Comparison of ENCODE assay signal across 9 cellular contexts in genomic region chr1:23868848-23869450, GRCh38. TPM values are rescaled to one million over a fixed set of nuclear protein-coding genes. Genes with fewer than 3 reads are reported as not detected.
DNase-seq lines count a peak whose midpoint lies in the region; ATAC-seq, FAIRE-seq and TF ChIP-seq lines count a peak whose summit lies in the region.
"Had no signal": no experiment of that assay in that cellular context is flagged by ENCODE, and none has a peak within 500 bp of the region (broad histone marks: within the 10 kb centered on the region; RNA-seq: fewer than 3 reads in every experiment).

No MANE protein-coding gene starts in this region.

- no peak overlapping the region for H3K27ac ChIP-seq in SJCRH30

- no peak for ATAC-seq in naive B cell (ENCODE audit: low read depth in 2 of 2)
- ATAC-seq in HG02885 (IDR thresholded peaks at IDR 0.05; ENCODE audit: poor library complexity, unreplicated experiment) = no peak
- ATAC-seq in GM21367 (IDR thresholded peaks at IDR 0.05; ENCODE audit: unreplicated experiment) = no peak

- H3K4me1 Mint-ChIP-seq in naive B cell = peaks cover 32 to 43% (median 38%) of the 10 kb centered on the region in 3 donors

- H3K27ac Mint-ChIP-seq in naive B cell = peak overlapping the region in 4 of 6 donors; percentile 40 to 89 (median 84)

- H3K27me3 ChIP-seq in bronchial epithelial cell (ENCODE audit: control insufficient read depth, insufficient read depth, low read length) = peaks cover 4% of the 10 kb centered on the region
- H3K27me3 ChIP-seq in SJCRH30 = peaks cover 3% of the 10 kb centered on the region; the same call in 1 of the 2 replicates

- H3K4me3 Mint-ChIP-seq in naive B cell = peak overlapping the region; percentile 80 to 95 (median 92)

- H3K9me3 Mint-ChIP-seq in naive B cell = no peaks in the 10 kb centered on the region

- H3K4me3 ChIP-seq in bronchial epithelial cell (ENCODE audit: low read depth, low read length) (peak overlapping the region; percentile 79), SJCRH30 (no peak overlapping the region)

- no peaks in the 10 kb centered on the region for H3K9me3 ChIP-seq in SJCRH30 (replicated peaks)

- H3K27me3 Mint-ChIP-seq in naive B cell = no peaks in the 10 kb centered on the region

- no peak for FAIRE-seq in bronchial epithelial cell (lab: Jason Lieb, UNC)

- in situ Hi-C loops in KBM-7 (cut with MboI; ENCODE audit: low pct_unique_long_range_greater_than_20kb, low sequenced_read_pairs) = no loop called here

- peaks cover 11% of the 10 kb centered on the region for H3K4me1 ChIP-seq in SJCRH30

- no peaks in the 10 kb centered on the region for H3K36me3 ChIP-seq in bronchial epithelial cell (ENCODE audit: control insufficient read depth, insufficient read depth, low read length)
- H3K36me3 ChIP-seq in SJCRH30 = no peaks in the 10 kb centered on the region

- no peak for TF ChIP-seq CTCF in bronchial epithelial cell (IDR thresholded peaks at IDR 0.05; ENCODE audit: insufficient read depth, low read length, severe bottlenecking)

- peak; percentile 38 for DNase-seq in D341Med (ENCODE audit: low spot score)
- peak; percentile 27 for DNase-seq in KBM-7
- DNase-seq in bronchial epithelial cell (ENCODE audit: low read depth) = no peak
- no peak for DNase-seq in naive B cell
- DNase-seq in SW 1271 (lab: John Stamatoyannopoulos, UW) = no peak
- no peak for DNase-seq in SJCRH30

- peaks cover 0 to under 1% of the 10 kb centered on the region in 2 donors for H3K36me3 Mint-ChIP-seq in naive B cell

RNA-seq across cellular contexts. Expression of gene FUCA1, which starts 0.9 kb away (rescaled TPM):
- 21.1 and 24.7 TPM in 2 replicates for total RNA-seq in bronchial epithelial cell
- polyA plus RNA-seq in naive B cell (ENCODE audit: low read depth in 6 of 6) = 1 to 10 TPM; 3.2 to 9.6 (median 7.2) TPM
- total RNA-seq in SJCRH30 (2014; rRNA removed; shearing (Covaris generic)) = 0.18 TPM in 1 of 2 replicates, not detected in the other

RNA-seq across cellular contexts. Expression of gene HMGCL, which starts 43.7 kb away (rescaled TPM):
- total RNA-seq in bronchial epithelial cell = 46.6 and 69.9 TPM in 2 replicates
- 10 to 100 TPM; 16.0 to 42.2 (median 27.7) TPM for polyA plus RNA-seq in naive B cell (ENCODE audit: low read depth in 6 of 6)
- 8.8 and 9.2 TPM in 2 replicates for total RNA-seq in SJCRH30 (2014; rRNA removed; shearing (Covaris generic))

RNA-seq across cellular contexts. Expression of gene CNR2, which starts 44.2 kb away (rescaled TPM):
- not detected in 2 replicates for total RNA-seq in bronchial epithelial cell
- 10 to 100 TPM; 28.7 to 66.0 (median 47.1) TPM for polyA plus RNA-seq in naive B cell (ENCODE audit: low read depth in 6 of 6)
- total RNA-seq in SJCRH30 (2014; rRNA removed; shearing (Covaris generic)) = not detected in 2 replicates
- total RNA-seq: renal cortical epithelial cell had no signal

Comparison
In these comparisons a context has a peak if more than half of its experiments do, and no peak if none do; other contexts are left out.
1. DNase-seq: peak in D341Med (single experiment) and KBM-7 (single experiment); none in bronchial epithelial cell (single experiment), naive B cell (single experiment), SW 1271 (0 of 2) and SJCRH30 (0 of 2).
2. RNA of gene FUCA1, which starts 0.9 kb away (total RNA-seq): 21.1 to 24.7 TPM in bronchial epithelial cell; 0.18 TPM in SJCRH30; every median in the first group is over 10 times any median in the second.